ENCODE assay signal across 24 cellular contexts in the genomic region with DNA sequence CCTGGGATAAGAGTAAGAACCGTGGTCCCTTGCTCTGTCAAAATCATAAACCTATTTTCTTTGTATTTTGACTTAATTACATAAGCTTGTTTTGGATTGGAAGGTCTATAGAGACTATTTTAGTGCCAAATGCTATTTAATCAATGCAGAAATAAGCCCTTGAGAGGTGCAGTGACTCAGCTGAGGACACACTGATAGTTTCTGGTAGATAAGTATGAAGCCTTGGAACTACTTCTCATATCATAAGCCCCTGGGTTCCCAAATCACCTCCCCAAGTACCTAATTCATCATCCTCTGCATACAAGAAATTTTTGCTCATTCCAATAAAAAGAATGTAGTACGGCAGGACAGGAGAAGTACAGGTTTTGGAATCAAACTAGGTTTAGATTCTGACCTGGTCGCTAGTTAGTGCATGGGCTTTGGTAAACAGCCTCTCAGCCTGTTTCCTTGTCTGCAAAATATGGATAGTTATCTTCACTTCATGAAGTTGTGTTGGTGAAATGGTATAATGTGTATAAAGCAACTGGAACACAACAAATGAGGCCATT. TPM values are rescaled to one million over a fixed set of nuclear protein-coding genes. Genes with fewer than 3 reads are reported as not detected.
DNase-seq lines count a peak whose midpoint lies in the region; ATAC-seq and TF ChIP-seq lines count a peak whose summit lies in the region.
"Had no signal": no experiment of that assay in that cellular context is flagged by ENCODE, and none has a peak within 500 bp of the region (broad histone marks: within the 10 kb centered on the region; RNA-seq: fewer than 3 reads in every experiment).

No MANE protein-coding gene starts in this region.

- no peaks in the 10 kb centered on the region for H3K9me3 ChIP-seq in BLaER1 treated with 17β-estradiol and CSF1 and Interleukin-3, amounts not matched to agents 10 nM and 100 nM (replicated peaks in 1 of 11)
- no peaks in the 10 kb centered on the region for H3K9me3 ChIP-seq in psoas muscle
- H3K9me3 ChIP-seq: BLaER1, esophagus muscularis mucosa had no signal

- H3K27ac Mint-ChIP-seq in activated naive CD8-positive, alpha-beta T cell treated with anti-CD3 and anti-CD28 coated beads, Interleukin-2, amount 50 U/mL, for 24 hours = no peak overlapping the region
- no peak overlapping the region for H3K27ac Mint-ChIP-seq in activated naive CD4-positive, alpha-beta T cell treated with anti-CD3 and anti-CD28 coated beads for 36 hours

- peaks cover 2% of the 10 kb centered on the region for H3K27me3 Mint-ChIP-seq in activated naive CD8-positive, alpha-beta T cell treated with anti-CD3 and anti-CD28 coated beads, Interleukin-2, amount 50 U/mL, for 24 hours
- H3K27me3 Mint-ChIP-seq in activated naive CD4-positive, alpha-beta T cell treated with anti-CD3 and anti-CD28 coated beads for 36 hours (ENCODE audit: low read depth) = no peaks in the 10 kb centered on the region

- H3K4me2 ChIP-seq in BLaER1 treated with 17β-estradiol and CSF1 and Interleukin-3, amounts not matched to agents 10 nM and 100 nM = peak overlapping the region in 6 of 11 experiments; percentile 48 to 82 (median 74); a peak in 11 of 22 replicates

- TF ChIP-seq CTCF in psoas muscle (IDR thresholded peaks at IDR 0.05) = no peak

- intact Hi-C loops in psoas muscle (cut with DNase I) = loop anchor here in 1 of 2 donors (5.0 kb wide), 1 partner anchor 44 kb away; no protein-coding TSS in a partner anchor
- intact Hi-C loops in activated naive CD4-positive, alpha-beta T cell treated with anti-CD3 and anti-CD28 coated beads for 36 hours (cut with micrococcal nuclease) = no loop called here

- WGBS in psoas muscle, 3 donors = 83 to 86% (median 85%) methylated on average over 3 of the region's 3 CpGs

- H3K9me3 Mint-ChIP-seq in activated naive CD8-positive, alpha-beta T cell treated with anti-CD3 and anti-CD28 coated beads, Interleukin-2, amount 50 U/mL, for 24 hours = no peaks in the 10 kb centered on the region
- no peaks in the 10 kb centered on the region for H3K9me3 Mint-ChIP-seq in activated naive CD4-positive, alpha-beta T cell treated with anti-CD3 and anti-CD28 coated beads for 36 hours

- no peaks in the 10 kb centered on the region for H3K27me3 ChIP-seq in BLaER1 treated with 17β-estradiol and CSF1 and Interleukin-3, amounts not matched to agents 10 nM and 100 nM
- H3K27me3 ChIP-seq in psoas muscle (ENCODE audit: insufficient read depth in 3 of 3, low read length in 2 of 3) = no peaks in the 10 kb centered on the region
- H3K27me3 ChIP-seq: BLaER1, esophagus muscularis mucosa had no signal

- peaks cover 0 to 9% (median 0%) of the 10 kb centered on the region in 11 experiments; a peak in 3 of 22 replicates for H4K20me1 ChIP-seq in BLaER1 treated with 17β-estradiol and CSF1 and Interleukin-3, amounts not matched to agents 10 nM and 100 nM
- H4K20me1 ChIP-seq: BLaER1 had no signal

- DNase-seq in HT-29 (ENCODE audit: low spot score) = peak; percentile 5
- DNase-seq in erythroblast (lab: John Stamatoyannopoulos, UW) = peak; percentile 67 to 71
- no peak for DNase-seq in psoas muscle
- no peak for DNase-seq in activated naive CD8-positive, alpha-beta T cell treated with anti-CD3 and anti-CD28 coated beads, Interleukin-2, amount 50 U/mL, for 24 hours
- no peak for DNase-seq in activated naive CD4-positive, alpha-beta T cell treated with anti-CD3 and anti-CD28 coated beads for 36 hours
- no peak for DNase-seq in activated CD4-positive, alpha-beta T cell treated with anti-CD3 and anti-CD28 coated beads for 1 hour
- DNase-seq: ACHN; activated CD4-positive, alpha-beta T cell treated with anti-CD3 and anti-CD28 coated beads, Interleukin-2, amount 50 U/mL, for 48 hours; activated CD8-positive, alpha-beta memory T cell treated with anti-CD3 and anti-CD28 coated beads, Interleukin-2, amount 50 U/mL, for 48 hours; activated effector memory CD4-positive, alpha-beta T cell treated with Interleukin-2 at 50 U/mL for 16 hours; mesenchymal stem cell; NCI-H2081; NCI-H226; occipital lobe; RPMI8226; small intestine; stimulated activated CD4-positive, alpha-beta T cell treated with anti-CD3 and anti-CD28 coated beads, Interleukin-2, amount 100 ng/mL, for 24 hours; substantia nigra; T-helper 2 cell had no signal

- no peak overlapping the region for H3K4me3 ChIP-seq in BLaER1 treated with 17β-estradiol and CSF1 and Interleukin-3, amounts not matched to agents 10 nM and 100 nM
- no peak overlapping the region for H3K4me3 ChIP-seq in psoas muscle
- H3K4me3 ChIP-seq: BLaER1, esophagus muscularis mucosa, SK-N-MC had no signal

- CTCF ChIA-PET in activated naive CD4-positive, alpha-beta T cell treated with anti-CD3 and anti-CD28 coated beads for 36 hours (lab: Charles Lee) = no interaction called here

- H3K4me3 Mint-ChIP-seq in activated naive CD8-positive, alpha-beta T cell treated with anti-CD3 and anti-CD28 coated beads, Interleukin-2, amount 50 U/mL, for 24 hours = no peak overlapping the region
- H3K4me3 Mint-ChIP-seq in activated naive CD4-positive, alpha-beta T cell treated with anti-CD3 and anti-CD28 coated beads for 36 hours = no peak overlapping the region

- peak overlapping the region in 7 of 11 experiments; percentile 13 to 78 (median 66); a peak in 10 of 22 replicates for H3K27ac ChIP-seq in BLaER1 treated with 17β-estradiol and CSF1 and Interleukin-3, amounts not matched to agents 10 nM and 100 nM
- peak overlapping the region; percentile 69 for H3K27ac ChIP-seq in psoas muscle
- H3K27ac ChIP-seq: BLaER1, SK-N-MC had no signal

- H3K36me3 ChIP-seq in BLaER1 treated with 17β-estradiol and CSF1 and Interleukin-3, amounts not matched to agents 10 nM and 100 nM = peaks cover 0 to 10% (median 0%) of the 10 kb centered on the region in 11 experiments; a peak in 3 of 22 replicates
- peaks cover 0 to 4% of the 10 kb centered on the region in 2 donors for H3K36me3 ChIP-seq in psoas muscle (ENCODE audit: insufficient read depth in 1 of 2, low read depth in 1 of 2)
- H3K36me3 ChIP-seq: BLaER1, esophagus muscularis mucosa had no signal

- no peak for TF ChIP-seq POLR2A in erythroblast (IDR thresholded peaks at IDR 0.05; ENCODE audit: low read length)

- H3K4me1 Mint-ChIP-seq in activated naive CD8-positive, alpha-beta T cell treated with anti-CD3 and anti-CD28 coated beads, Interleukin-2, amount 50 U/mL, for 24 hours = peaks cover 27% of the 10 kb centered on the region
- H3K4me1 Mint-ChIP-seq in activated naive CD4-positive, alpha-beta T cell treated with anti-CD3 and anti-CD28 coated beads for 36 hours (ENCODE audit: low read depth) = peaks cover 18% of the 10 kb centered on the region

- no peak overlapping the region for H3K9ac ChIP-seq in BLaER1 treated with 17β-estradiol and CSF1 and Interleukin-3, amounts not matched to agents 10 nM and 100 nM
- H3K9ac ChIP-seq: BLaER1 had no signal

- peaks cover 21 to 61% (median 41%) of the 10 kb centered on the region in 10 experiments for H3K4me1 ChIP-seq in BLaER1 treated with 17β-estradiol and CSF1 and Interleukin-3, amounts not matched to agents 10 nM and 100 nM
- peaks cover 35% of the 10 kb centered on the region for H3K4me1 ChIP-seq in psoas muscle

- peaks cover 11% of the 10 kb centered on the region for H3K36me3 Mint-ChIP-seq in activated naive CD8-positive, alpha-beta T cell treated with anti-CD3 and anti-CD28 coated beads, Interleukin-2, amount 50 U/mL, for 24 hours (ENCODE audit: low read depth)
- H3K36me3 Mint-ChIP-seq in activated naive CD4-positive, alpha-beta T cell treated with anti-CD3 and anti-CD28 coated beads for 36 hours (ENCODE audit: low read depth) = peaks cover 3% of the 10 kb centered on the region

- no peak for ATAC-seq in psoas muscle
- ATAC-seq in activated naive CD8-positive, alpha-beta T cell treated with anti-CD3 and anti-CD28 coated beads, Interleukin-2, amount 50 U/mL, for 24 hours = no peak
- ATAC-seq in GM21717 (IDR thresholded peaks at IDR 0.05; ENCODE audit: unreplicated experiment) = no peak

RNA-seq across cellular contexts. Expression of a gene that starts 3.3 kb away (rescaled TPM):
- 55.0 and 65.9 TPM in 2 replicates for total RNA-seq in HT-29 (2014; rRNA removed; shearing (Covaris generic))
- total RNA-seq in psoas muscle = 100 to 1,000 TPM in 2 of 4 donors, 10 to 100 TPM in 2; 44.2 to 108 (median 81.9) TPM
- polyA plus RNA-seq in psoas muscle = 100 to 1,000 TPM in 2 of 3 donors, 10 to 100 TPM in 1; 85.6 to 318 (median 121) TPM
- 10 to 100 TPM; 62.1 to 66.0 TPM for total RNA-seq in activated naive CD4-positive, alpha-beta T cell treated with anti-CD3 and anti-CD28 coated beads for 36 hours

Comparison
In these comparisons a context has a peak if more than half of its experiments do, and no peak if none do; other contexts are left out.
1. DNase-seq: peak in HT-29 (single experiment) and erythroblast (2 of 2); none in psoas muscle (0 of 2), activated naive CD8-positive, alpha-beta T cell treated with anti-CD3 and anti-CD28 coated beads, Interleukin-2, amount 50 U/mL, for 24 hours (single experiment), activated naive CD4-positive, alpha-beta T cell treated with anti-CD3 and anti-CD28 coated beads for 36 hours (single experiment) and activated CD4-positive, alpha-beta T cell treated with anti-CD3 and anti-CD28 coated beads for 1 hour (single experiment).